8 cellular contexts compared by ENCODE assay signal in genomic region chr9:136545065-136545965, GRCh38. TPM values are rescaled to one million over a fixed set of nuclear protein-coding genes. Genes with fewer than 3 reads are reported as not detected.
DNase-seq lines count a peak whose midpoint lies in the region; ATAC-seq and TF ChIP-seq lines count a peak whose summit lies in the region.

No MANE protein-coding gene starts in this region.

- ATAC-seq in GM19324 (IDR thresholded peaks at IDR 0.05; ENCODE audit: low FRiP score, unreplicated experiment) (peak; percentile 23), HG03159 (IDR thresholded peaks at IDR 0.05; ENCODE audit: unreplicated experiment) (peak; percentile 11), activated B cell treated with CpG ODN at 0.5 μM for 24 hours (ENCODE audit: low read depth) (peak; percentile 18)

- TF ChIP-seq CTCF in activated B cell treated with CpG ODN at 0.5 μM for 24 hours (IDR thresholded peaks at IDR 0.05): no peak

- H3K9me3 Mint-ChIP-seq in activated B cell treated with CpG ODN at 0.5 μM for 24 hours: no peaks in the 10 kb centered on the region

- peaks cover 8% of the 10 kb centered on the region for H3K36me3 Mint-ChIP-seq in activated B cell treated with CpG ODN at 0.5 μM for 24 hours (ENCODE audit: low read depth)

- POLR2A ChIA-PET in activated B cell treated with CpG ODN at 0.5 μM for 24 hours (lab: Charles Lee): interaction anchor here (1.0 to 1.3 kb wide), 4 partner anchors 12 to 74 kb away, joined by 3 read pairs; no protein-coding TSS in a partner anchor

- DNase-seq in activated B cell treated with CpG ODN at 0.5 μM for 24 hours (peak; percentile 60), midbrain (lab: John Stamatoyannopoulos, UW) (peak; percentile 53), substantia nigra (lab: John Stamatoyannopoulos, UW) (peak in 9 of 49 donors; percentile 27 to 65 (median 48)), GDM1 (lab: John Stamatoyannopoulos, UW) (no peak), mesenteric fat pad (ENCODE audit: low spot score) (no peak)
- peak; percentile 54 for DNase-seq in central memory CD4-positive, alpha-beta T cell

- no peaks in the 10 kb centered on the region for H3K27me3 Mint-ChIP-seq in activated B cell treated with CpG ODN at 0.5 μM for 24 hours

- peaks cover 38% of the 10 kb centered on the region for H3K4me1 Mint-ChIP-seq in activated B cell treated with CpG ODN at 0.5 μM for 24 hours

- peak overlapping the region; percentile 97 for H3K27ac ChIP-seq in substantia nigra (ENCODE audit: low read depth, low read length, poor library complexity, severe bottlenecking)

- peak overlapping the region; percentile 46 for H3K27ac Mint-ChIP-seq in activated B cell treated with CpG ODN at 0.5 μM for 24 hours

- peak overlapping the region; percentile 83 for H3K4me3 Mint-ChIP-seq in activated B cell treated with CpG ODN at 0.5 μM for 24 hours

- CTCF ChIA-PET in activated B cell treated with CpG ODN at 0.5 μM for 24 hours (lab: Charles Lee): no interaction called here

- intact Hi-C loops in activated B cell treated with CpG ODN at 0.5 μM for 24 hours (cut with micrococcal nuclease): no loop called here

RNA-seq across cellular contexts. Expression of gene NOTCH1, which starts 0.5 kb away (rescaled TPM):
- total RNA-seq in activated B cell treated with CpG ODN at 0.5 μM for 24 hours: 24.9 and 26.6 TPM in 2 replicates
- 89.5 TPM for total RNA-seq in mesenteric fat pad

Comparison
In these comparisons a context has a peak if more than half of its experiments do, and no peak if none do; other contexts are left out.
1. DNase-seq: peak in activated B cell treated with CpG ODN at 0.5 μM for 24 hours (single experiment), central memory CD4-positive, alpha-beta T cell (single experiment) and midbrain (single experiment); none in GDM1 (single experiment) and mesenteric fat pad (single experiment).
2. Peak in every context shown above with its lines, with median percentiles within 50 percentile points of each other: ATAC-seq.